38 cellular contexts compared by ENCODE assay signal in genomic region chr12:97482153-97482693, GRCh38. TPM values are rescaled to one million over a fixed set of nuclear protein-coding genes. Genes with fewer than 3 reads are reported as not detected.
"Had no signal": no experiment of that assay in that cellular context is flagged by ENCODE, and none has a peak within 500 bp of the region (broad histone marks: within the 10 kb centered on the region; RNA-seq: fewer than 3 reads in every experiment).

No MANE protein-coding gene starts in this region.

- H3K4me3 Mint-ChIP-seq: activated CD4-positive, alpha-beta memory T cell treated with anti-CD3 and anti-CD28 coated beads for 36 hours; activated naive CD4-positive, alpha-beta T cell treated with anti-CD3 and anti-CD28 coated beads, Interleukin-2, amount 10 ng/mL, durations not matched to agents 7 days and 5 days; activated naive CD8-positive, alpha-beta T cell treated with anti-CD3 and anti-CD28 coated beads, Interleukin-2, amount 10 ng/mL, durations not matched to agents 7 days and 5 days; activated T-helper 1 cell treated with anti-CD3 and anti-CD28 coated beads, Interleukin-12 subunit alpha, Interleukin-12 subunit beta, Interleukin-2, Interleukin-4 antibody, amounts not matched to agents 30 ng/mL and 10 ng/mL and 1 ng/mL, durations not matched to agents 14 hours and 24 hours and 36 hours; nephron progenitor cell; stimulated activated effector memory CD8-positive, alpha-beta T cell treated with anti-CD3 and anti-CD28 coated beads, Interleukin-12 subunit alpha, Interleukin-12 subunit beta, amount 100 ng/mL, for 72 hours; stimulated activated naive CD8-positive, alpha-beta T cell treated with anti-CD3 and anti-CD28 coated beads, Interleukin-15, Interleukin-2, amounts not matched to agents 100 ng/mL and 50 ng/mL, for 24 hours; type B pancreatic cell had no signal

- H3K9me3 Mint-ChIP-seq: activated CD4-positive, alpha-beta memory T cell treated with anti-CD3 and anti-CD28 coated beads for 36 hours; activated naive CD4-positive, alpha-beta T cell treated with anti-CD3 and anti-CD28 coated beads, Interleukin-2, amount 10 ng/mL, durations not matched to agents 7 days and 5 days; activated naive CD8-positive, alpha-beta T cell treated with anti-CD3 and anti-CD28 coated beads, Interleukin-2, amount 10 ng/mL, durations not matched to agents 7 days and 5 days; activated T-helper 1 cell treated with anti-CD3 and anti-CD28 coated beads, Interleukin-12 subunit alpha, Interleukin-12 subunit beta, Interleukin-2, Interleukin-4 antibody, amounts not matched to agents 30 ng/mL and 10 ng/mL and 1 ng/mL, durations not matched to agents 14 hours and 24 hours and 36 hours; brain; nephron progenitor cell; type B pancreatic cell had no signal

- H3K4me1 Mint-ChIP-seq: activated naive CD4-positive, alpha-beta T cell treated with anti-CD3 and anti-CD28 coated beads, Interleukin-2, amount 10 ng/mL, durations not matched to agents 7 days and 5 days; activated naive CD8-positive, alpha-beta T cell treated with anti-CD3 and anti-CD28 coated beads, Interleukin-2, amount 10 ng/mL, durations not matched to agents 7 days and 5 days; stimulated activated effector memory CD8-positive, alpha-beta T cell treated with anti-CD3 and anti-CD28 coated beads, Interleukin-12 subunit alpha, Interleukin-12 subunit beta, amount 100 ng/mL, for 72 hours had no signal

- H3K4me1 ChIP-seq: ascending aorta, gastrocnemius medialis, sigmoid colon, uterus had no signal

- H3K36me3 Mint-ChIP-seq: activated CD4-positive, alpha-beta memory T cell treated with anti-CD3 and anti-CD28 coated beads for 36 hours; activated naive CD4-positive, alpha-beta T cell treated with anti-CD3 and anti-CD28 coated beads, Interleukin-2, amount 10 ng/mL, durations not matched to agents 7 days and 5 days; activated naive CD8-positive, alpha-beta T cell treated with anti-CD3 and anti-CD28 coated beads, Interleukin-2, amount 10 ng/mL, durations not matched to agents 7 days and 5 days; stimulated activated effector memory CD8-positive, alpha-beta T cell treated with anti-CD3 and anti-CD28 coated beads, Interleukin-12 subunit alpha, Interleukin-12 subunit beta, amount 100 ng/mL, for 72 hours had no signal

- H3K27ac Mint-ChIP-seq: activated CD4-positive, alpha-beta memory T cell treated with anti-CD3 and anti-CD28 coated beads for 36 hours; activated naive CD4-positive, alpha-beta T cell treated with anti-CD3 and anti-CD28 coated beads, Interleukin-2, amount 10 ng/mL, durations not matched to agents 7 days and 5 days; activated naive CD8-positive, alpha-beta T cell treated with anti-CD3 and anti-CD28 coated beads, Interleukin-2, amount 10 ng/mL, durations not matched to agents 7 days and 5 days; activated T-helper 1 cell treated with anti-CD3 and anti-CD28 coated beads, Interleukin-12 subunit alpha, Interleukin-12 subunit beta, Interleukin-2, Interleukin-4 antibody, amounts not matched to agents 30 ng/mL and 10 ng/mL and 1 ng/mL, durations not matched to agents 14 hours and 24 hours and 36 hours; brain; nephron progenitor cell; stimulated activated effector memory CD8-positive, alpha-beta T cell treated with anti-CD3 and anti-CD28 coated beads, Interleukin-12 subunit alpha, Interleukin-12 subunit beta, amount 100 ng/mL, for 72 hours; stimulated activated naive CD8-positive, alpha-beta T cell treated with anti-CD3 and anti-CD28 coated beads, Interleukin-15, Interleukin-2, amounts not matched to agents 100 ng/mL and 50 ng/mL, for 24 hours; type B pancreatic cell had no signal

- FAIRE-seq: keratinocyte had no signal

- H3K4me3 ChIP-seq: ascending aorta, coronary artery, dorsolateral prefrontal cortex, gastrocnemius medialis, mucosa of descending colon, sigmoid colon, thoracic aorta, uterus had no signal

- H3K27me3 Mint-ChIP-seq: activated CD4-positive, alpha-beta memory T cell treated with anti-CD3 and anti-CD28 coated beads for 36 hours; activated naive CD4-positive, alpha-beta T cell treated with anti-CD3 and anti-CD28 coated beads, Interleukin-2, amount 10 ng/mL, durations not matched to agents 7 days and 5 days; activated naive CD8-positive, alpha-beta T cell treated with anti-CD3 and anti-CD28 coated beads, Interleukin-2, amount 10 ng/mL, durations not matched to agents 7 days and 5 days; brain; stimulated activated naive CD8-positive, alpha-beta T cell treated with anti-CD3 and anti-CD28 coated beads, Interleukin-15, Interleukin-2, amounts not matched to agents 100 ng/mL and 50 ng/mL, for 24 hours had no signal

- H3K36me3 ChIP-seq: ascending aorta, gastrocnemius medialis, neutrophil, sigmoid colon, thoracic aorta, uterus had no signal

- ATAC-seq: activated CD4-positive, CD25-positive, alpha-beta regulatory T cell treated with anti-CD3 and anti-CD28 coated beads, Interleukin-2, amount 50 U/mL, for 24 hours; gastrocnemius medialis; left ventricle myocardium superior; mucosa of descending colon; stimulated activated effector memory CD8-positive, alpha-beta T cell treated with anti-CD3 and anti-CD28 coated beads, Interleukin-12 subunit alpha, Interleukin-12 subunit beta, amount 100 ng/mL, for 72 hours had no signal

- H3K9me3 ChIP-seq: ascending aorta, gastrocnemius medialis, mucosa of descending colon, neutrophil, sigmoid colon, thoracic aorta, uterus had no signal

- H3K27me3 ChIP-seq: ascending aorta, gastrocnemius medialis, neutrophil, sigmoid colon, uterus had no signal

- DNase-seq: activated CD4-positive, alpha-beta memory T cell treated with anti-CD3 and anti-CD28 coated beads for 36 hours; activated CD4-positive, alpha-beta T cell treated with anti-CD3 and anti-CD28 coated beads for 48 hours; activated CD8-positive, alpha-beta memory T cell treated with anti-CD3 and anti-CD28 coated beads, Interleukin-2, amount 50 U/mL, for 4 hours; activated effector memory CD4-positive, alpha-beta T cell treated with anti-CD3 and anti-CD28 coated beads, Interleukin-2, amount 50 U/mL, for 16 hours; activated naive CD4-positive, alpha-beta T cell treated with anti-CD3 and anti-CD28 coated beads, Interleukin-2, amount 10 ng/mL, durations not matched to agents 7 days and 5 days; activated naive CD8-positive, alpha-beta T cell treated with anti-CD3 and anti-CD28 coated beads, Interleukin-2, amount 10 ng/mL, durations not matched to agents 7 days and 5 days; activated T-cell treated with anti-CD3 and anti-CD28 coated beads, Interleukin-2, amount 50 U/mL, for 1 hour; dorsolateral prefrontal cortex; effector memory CD4-positive, alpha-beta T cell; gastrocnemius medialis; glutamatergic neuron; left cardiac atrium; left ventricle myocardium superior; mucosa of descending colon; nephron progenitor cell; sigmoid colon; small intestine; stimulated activated CD4-positive, alpha-beta T cell treated with anti-CD3 and anti-CD28 coated beads, Interleukin-4, amount 100 ng/mL, for 24 hours; uterus had no signal

- H3K27ac ChIP-seq: ascending aorta, coronary artery, dorsolateral prefrontal cortex, gastrocnemius medialis, neutrophil, sigmoid colon, thoracic aorta, uterus, VCaP had no signal

RNA-seq across cellular contexts. Expression of gene RMST, which starts 19.6 kb away (rescaled TPM):
- total RNA-seq: activated CD4-positive, alpha-beta memory T cell treated with anti-CD3 and anti-CD28 coated beads for 36 hours; activated CD8-positive, alpha-beta memory T cell treated with anti-CD3 and anti-CD28 coated beads for 36 hours; activated naive CD8-positive, alpha-beta T cell treated with anti-CD3 and anti-CD28 coated beads, Interleukin-2, amount 10 ng/mL, durations not matched to agents 7 days and 5 days; activated T-helper 1 cell treated with anti-CD3 and anti-CD28 coated beads, Interleukin-12 subunit alpha, Interleukin-12 subunit beta, Interleukin-2, Interleukin-4 antibody, amounts not matched to agents 30 ng/mL and 10 ng/mL and 1 ng/mL, durations not matched to agents 14 hours and 24 hours and 36 hours; epithelial cell of proximal tubule; lung microvascular endothelial cell; mesenteric fat pad; myocyte; osteocyte; subcutaneous adipose tissue had no signal
- polyA plus RNA-seq: keratinocyte, small intestine had no signal
